3 cellular contexts compared by ENCODE assay signal in the genomic region with DNA sequence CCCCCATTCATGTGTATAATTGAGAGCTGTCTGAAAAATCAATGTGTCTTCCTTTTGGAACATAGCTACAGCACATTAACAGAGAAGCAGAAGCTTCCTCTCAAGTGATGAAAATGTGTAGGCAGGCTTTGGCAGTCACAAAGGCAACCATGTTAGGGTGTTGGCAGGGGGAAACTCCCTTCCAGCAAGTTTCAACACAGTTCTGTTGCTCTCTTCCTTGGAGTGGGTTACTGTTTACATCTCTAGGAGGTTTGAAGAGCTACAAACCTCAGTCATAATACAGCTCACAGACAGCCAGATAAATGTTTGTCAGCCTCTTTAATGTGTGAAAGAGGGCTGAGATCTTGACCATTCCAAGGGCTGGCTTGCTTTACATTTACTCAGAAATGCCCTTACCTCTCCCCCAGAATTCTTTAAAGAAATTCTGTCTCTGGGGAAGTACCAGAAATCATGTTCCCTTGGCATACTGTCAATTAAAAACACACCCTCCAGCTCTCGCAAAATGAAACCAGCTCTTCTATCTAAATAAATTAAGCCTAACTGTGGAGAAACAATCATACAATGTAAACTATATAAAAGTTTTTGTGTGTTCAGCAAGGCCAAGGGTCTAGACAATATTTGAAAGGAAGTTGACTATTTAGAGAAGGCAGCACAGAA.
TF ChIP-seq lines count a peak whose summit lies in the region.

No MANE protein-coding gene starts in this region.

TF ChIP-seq in A549, 52 proteins besides CTCF, POLR2A, EP300 and RAD21:
- TF ChIP-seq, protein P1, sequence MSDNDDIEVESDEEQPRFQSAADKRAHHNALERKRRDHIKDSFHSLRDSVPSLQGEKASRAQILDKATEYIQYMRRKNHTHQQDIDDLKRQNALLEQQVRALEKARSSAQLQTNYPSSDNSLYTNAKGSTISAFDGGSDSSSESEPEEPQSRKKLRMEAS (IDR thresholded peaks at IDR 0.05): no peak
- TF ChIP-seq, protein P2, sequence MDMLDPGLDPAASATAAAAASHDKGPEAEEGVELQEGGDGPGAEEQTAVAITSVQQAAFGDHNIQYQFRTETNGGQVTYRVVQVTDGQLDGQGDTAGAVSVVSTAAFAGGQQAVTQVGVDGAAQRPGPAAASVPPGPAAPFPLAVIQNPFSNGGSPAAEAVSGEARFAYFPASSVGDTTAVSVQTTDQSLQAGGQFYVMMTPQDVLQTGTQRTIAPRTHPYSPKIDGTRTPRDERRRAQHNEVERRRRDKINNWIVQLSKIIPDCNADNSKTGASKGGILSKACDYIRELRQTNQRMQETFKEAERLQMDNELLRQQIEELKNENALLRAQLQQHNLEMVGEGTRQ (IDR thresholded peaks at IDR 0.05): no peak

TF ChIP-seq in GM12878, 131 proteins besides CTCF, POLR2A, EP300 and RAD21:
- TF ChIP-seq EGR1 (IDR thresholded peaks at IDR 0.05; ENCODE audit: borderline replicate concordance in 1 of 2, low read depth in 2 of 2, low read length in 2 of 2) (no peak), ATF7 (IDR thresholded peaks at IDR 0.05; ENCODE audit: low read depth) (no peak), ZNF24 (IDR thresholded peaks at IDR 0.05) (no peak), BRCA1 (IDR thresholded peaks at IDR 0.05; ENCODE audit: low read depth, low read length) (no peak), TBL1XR1 (IDR thresholded peaks at IDR 0.05; ENCODE audit: low read depth, low read length) (no peak), ZNF274 (IDR thresholded peaks at IDR 0.05; ENCODE audit: insufficient read depth, insufficient read length) (no peak)

TF ChIP-seq in SK-N-SH, 30 proteins besides CTCF, POLR2A, EP300 and RAD21:
- TF ChIP-seq FOSL2 (IDR thresholded peaks at IDR 0.05; ENCODE audit: borderline replicate concordance, low read depth): no peak
- TF ChIP-seq GABPA (IDR thresholded peaks at IDR 0.05; ENCODE audit: low read depth): no peak
- TF ChIP-seq FOXM1 (IDR thresholded peaks at IDR 0.05; ENCODE audit: low read depth): no peak
- TF ChIP-seq GATA2 (CRISPR knock-in tag; IDR thresholded peaks at IDR 0.05): no peak
- TF ChIP-seq SMC3 (IDR thresholded peaks at IDR 0.05; ENCODE audit: low read depth, low read length): no peak
- TF ChIP-seq RCOR1 (IDR thresholded peaks at IDR 0.05; ENCODE audit: low read length): no peak
- TF ChIP-seq NFIC (IDR thresholded peaks at IDR 0.05; ENCODE audit: borderline replicate concordance): no peak
- no peak for TF ChIP-seq EZH2phosphoT487 (IDR thresholded peaks at IDR 0.05; ENCODE audit: borderline replicate concordance, low read depth)
- TF ChIP-seq, protein P3, sequence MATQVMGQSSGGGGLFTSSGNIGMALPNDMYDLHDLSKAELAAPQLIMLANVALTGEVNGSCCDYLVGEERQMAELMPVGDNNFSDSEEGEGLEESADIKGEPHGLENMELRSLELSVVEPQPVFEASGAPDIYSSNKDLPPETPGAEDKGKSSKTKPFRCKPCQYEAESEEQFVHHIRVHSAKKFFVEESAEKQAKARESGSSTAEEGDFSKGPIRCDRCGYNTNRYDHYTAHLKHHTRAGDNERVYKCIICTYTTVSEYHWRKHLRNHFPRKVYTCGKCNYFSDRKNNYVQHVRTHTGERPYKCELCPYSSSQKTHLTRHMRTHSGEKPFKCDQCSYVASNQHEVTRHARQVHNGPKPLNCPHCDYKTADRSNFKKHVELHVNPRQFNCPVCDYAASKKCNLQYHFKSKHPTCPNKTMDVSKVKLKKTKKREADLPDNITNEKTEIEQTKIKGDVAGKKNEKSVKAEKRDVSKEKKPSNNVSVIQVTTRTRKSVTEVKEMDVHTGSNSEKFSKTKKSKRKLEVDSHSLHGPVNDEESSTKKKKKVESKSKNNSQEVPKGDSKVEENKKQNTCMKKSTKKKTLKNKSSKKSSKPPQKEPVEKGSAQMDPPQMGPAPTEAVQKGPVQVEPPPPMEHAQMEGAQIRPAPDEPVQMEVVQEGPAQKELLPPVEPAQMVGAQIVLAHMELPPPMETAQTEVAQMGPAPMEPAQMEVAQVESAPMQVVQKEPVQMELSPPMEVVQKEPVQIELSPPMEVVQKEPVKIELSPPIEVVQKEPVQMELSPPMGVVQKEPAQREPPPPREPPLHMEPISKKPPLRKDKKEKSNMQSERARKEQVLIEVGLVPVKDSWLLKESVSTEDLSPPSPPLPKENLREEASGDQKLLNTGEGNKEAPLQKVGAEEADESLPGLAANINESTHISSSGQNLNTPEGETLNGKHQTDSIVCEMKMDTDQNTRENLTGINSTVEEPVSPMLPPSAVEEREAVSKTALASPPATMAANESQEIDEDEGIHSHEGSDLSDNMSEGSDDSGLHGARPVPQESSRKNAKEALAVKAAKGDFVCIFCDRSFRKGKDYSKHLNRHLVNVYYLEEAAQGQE (IDR thresholded peaks at IDR 0.05; ENCODE audit: low read depth, low read length): no peak
- TF ChIP-seq SIN3A (IDR thresholded peaks at IDR 0.05; ENCODE audit: borderline replicate concordance, low read depth, low read length): no peak
- no peak for TF ChIP-seq YY1 (IDR thresholded peaks at IDR 0.05; ENCODE audit: low read depth)
- TF ChIP-seq, protein P1 (IDR thresholded peaks at IDR 0.05; ENCODE audit: low read depth): no peak
- TF ChIP-seq CHD2 (IDR thresholded peaks at IDR 0.05; ENCODE audit: low read length, partially characterized antibody): no peak
